9 cellular contexts compared by ENCODE assay signal in genomic region chr22:40415531-40416266, GRCh38. TPM values are rescaled to one million over a fixed set of nuclear protein-coding genes. Genes with fewer than 3 reads are reported as not detected.
DNase-seq lines count a peak whose midpoint lies in the region; ATAC-seq, FAIRE-seq and TF ChIP-seq lines count a peak whose summit lies in the region.
"Had no signal": no experiment of that assay in that cellular context is flagged by ENCODE, and none has a peak within 500 bp of the region (broad histone marks: within the 10 kb centered on the region; RNA-seq: fewer than 3 reads in every experiment).

No MANE protein-coding gene starts in this region.

- peak overlapping the region; percentile 6 to 83 (median 74); a peak in 20 of 22 replicates for H3K27ac ChIP-seq in BLaER1 treated with 17β-estradiol and CSF1 and Interleukin-3, amounts not matched to agents 10 nM and 100 nM

- peaks cover 81 to 99% (median 87%) of the 10 kb centered on the region in 10 experiments for H3K4me1 ChIP-seq in BLaER1 treated with 17β-estradiol and CSF1 and Interleukin-3, amounts not matched to agents 10 nM and 100 nM

- peaks cover 3 to 16% (median 11%) of the 10 kb centered on the region in 3 donors for H3K36me3 Mint-ChIP-seq in immature natural killer cell

- peaks cover 22 to 39% of the 10 kb centered on the region in 2 donors for H3K4me1 Mint-ChIP-seq in immature natural killer cell

- DNase-seq in UCSD-AML1 (lab: John Stamatoyannopoulos, UW; ENCODE audit: unreplicated experiment), result peak; percentile 58
- DNase-seq in immature natural killer cell, result no peak
- no peak for DNase-seq in DMS79 treated with DMSO at 0.1 percent for 48 hours (lab: John Stamatoyannopoulos, UW)
- DNase-seq in T-helper 9 cell, result no peak
- DNase-seq in H54 (ENCODE audit: insufficient read length, low spot score), result no peak
- DNase-seq: NCI-H1694 treated with DMSO at 0.1 percent for 48 hours had no signal

- H3K9me3 ChIP-seq in BLaER1 treated with 17β-estradiol and CSF1 and Interleukin-3, amounts not matched to agents 10 nM and 100 nM (replicated peaks in 1 of 11), result no peaks in the 10 kb centered on the region

- H3K4me3 Mint-ChIP-seq in immature natural killer cell, result peak overlapping the region in 3 of 5 donors; percentile 9 to 60 (median 24)

- H3K27ac Mint-ChIP-seq in immature natural killer cell, result peak overlapping the region; percentile 76 to 89 (median 80)

- peaks cover 0 to 15% (median 8%) of the 10 kb centered on the region in 3 donors for H3K27me3 Mint-ChIP-seq in immature natural killer cell (ENCODE audit: low read depth in 3 of 3)

- FAIRE-seq in H54 (lab: Jason Lieb, UNC), result no peak

- TF ChIP-seq POLR2A in GM19193 (IDR thresholded peaks at IDR 0.05; ENCODE audit: extremely low read depth, insufficient read depth, insufficient read length), result peak; percentile 8
- TF ChIP-seq POLR2A in H54 (IDR thresholded peaks at IDR 0.05; ENCODE audit: low read depth, low read length), result no peak

- ATAC-seq in GM19395 (IDR thresholded peaks at IDR 0.05; ENCODE audit: unreplicated experiment), result no peak

- no peaks in the 10 kb centered on the region for H3K9me3 Mint-ChIP-seq in immature natural killer cell

- peak overlapping the region; percentile 78 to 93 (median 88) for H3K4me2 ChIP-seq in BLaER1 treated with 17β-estradiol and CSF1 and Interleukin-3, amounts not matched to agents 10 nM and 100 nM

- peak overlapping the region in 7 of 10 experiments; percentile 12 to 41 (median 28); a peak in 9 of 20 replicates for H3K4me3 ChIP-seq in BLaER1 treated with 17β-estradiol and CSF1 and Interleukin-3, amounts not matched to agents 10 nM and 100 nM

- H3K36me3 ChIP-seq in BLaER1 treated with 17β-estradiol and CSF1 and Interleukin-3, amounts not matched to agents 10 nM and 100 nM, result peaks cover 50 to 89% (median 65%) of the 10 kb centered on the region in 11 experiments

- H3K27me3 ChIP-seq in BLaER1 treated with 17β-estradiol and CSF1 and Interleukin-3, amounts not matched to agents 10 nM and 100 nM, result no peaks in the 10 kb centered on the region

- H3K9ac ChIP-seq in BLaER1 treated with 17β-estradiol and CSF1 and Interleukin-3, amounts not matched to agents 10 nM and 100 nM, result peak overlapping the region in 10 of 11 experiments; percentile 36 to 68 (median 56); a peak in 19 of 22 replicates

- H4K20me1 ChIP-seq in BLaER1 treated with 17β-estradiol and CSF1 and Interleukin-3, amounts not matched to agents 10 nM and 100 nM, result peaks cover 20 to 76% (median 37%) of the 10 kb centered on the region in 11 experiments; a peak in 19 of 22 replicates

RNA-seq across cellular contexts. Expression of gene SGSM3, which starts 45.3 kb away (rescaled TPM):
- polyA plus RNA-seq in immature natural killer cell, result 10 to 100 TPM; 51.7 to 67.5 (median 59.5) TPM
